In genomic region chr4:182827166-182827565, GRCh38 we compare ENCODE assay signal across 29 cellular contexts.
"Had no signal": no experiment of that assay in that cellular context is flagged by ENCODE, and none has a peak within 500 bp of the region (broad histone marks: within the 10 kb centered on the region; RNA-seq: fewer than 3 reads in every experiment).

No MANE protein-coding gene starts in this region.

- H3K27ac Mint-ChIP-seq: activated CD4-positive, alpha-beta T cell treated with anti-CD3 and anti-CD28 coated beads, Interleukin-2, amount 10 ng/mL, durations not matched to agents 24 days and 14 days; activated CD8-positive, alpha-beta T cell treated with anti-CD3 and anti-CD28 coated beads, Interleukin-2, amount 10 ng/mL, durations not matched to agents 7 days and 5 days; activated naive CD4-positive, alpha-beta T cell treated with anti-CD3 and anti-CD28 coated beads, Interleukin-2, amount 50 U/mL, for 24 hours; activated naive CD8-positive, alpha-beta T cell treated with anti-CD3 and anti-CD28 coated beads, Interleukin-2, amount 10 ng/mL, durations not matched to agents 7 days and 5 days; activated T-cell treated with anti-CD3 and anti-CD28 coated beads, Interleukin-2, amount 50 U/mL, for 24 hours; activated T-helper 2 cell treated with anti-CD3 and anti-CD28 coated beads, Interferon-gamma antibody, Interleukin-2, Interleukin-4, amounts not matched to agents 10 μg/mL and 5 μg/mL and 100 μg/mL, durations not matched to agents 14 hours and 24 hours and 36 hours; T-helper 1 cell treated with Interleukin-12 subunit alpha and Interleukin-12 subunit beta and Interleukin-4 antibody, amounts not matched to agents 30 μg/mL and 1 μg/mL, for 36 hours had no signal

- H3K4me3 Mint-ChIP-seq: activated CD4-positive, alpha-beta T cell treated with anti-CD3 and anti-CD28 coated beads, Interleukin-2, amount 10 ng/mL, durations not matched to agents 24 days and 14 days; activated CD8-positive, alpha-beta T cell treated with anti-CD3 and anti-CD28 coated beads, Interleukin-2, amount 10 ng/mL, durations not matched to agents 7 days and 5 days; activated naive CD4-positive, alpha-beta T cell treated with anti-CD3 and anti-CD28 coated beads, Interleukin-2, amount 50 U/mL, for 24 hours; activated naive CD8-positive, alpha-beta T cell treated with anti-CD3 and anti-CD28 coated beads, Interleukin-2, amount 10 ng/mL, durations not matched to agents 7 days and 5 days; activated T-cell treated with anti-CD3 and anti-CD28 coated beads, Interleukin-2, amount 50 U/mL, for 24 hours; central memory CD8-positive, alpha-beta T cell; T-helper 1 cell treated with Interleukin-12 subunit alpha and Interleukin-12 subunit beta and Interleukin-4 antibody, amounts not matched to agents 30 μg/mL and 1 μg/mL, for 36 hours; T-helper 2 cell treated with Interferon-gamma antibody and Interleukin-4, amounts not matched to agents 5 μg/mL and 100 μg/mL, for 36 hours had no signal

- H3K36me3 ChIP-seq: ascending aorta, cardiac muscle cell, Peyer's patch, SJCRH30 had no signal

- H3K4me3 ChIP-seq: ascending aorta, cardiac muscle cell, K562, Peyer's patch, SJCRH30, SK-N-MC had no signal

- H3K4me1 ChIP-seq: ascending aorta, Peyer's patch, SJCRH30 had no signal

- ATAC-seq: K562, PC-3 had no signal

- H3K4me1 Mint-ChIP-seq: activated naive CD4-positive, alpha-beta T cell treated with anti-CD3 and anti-CD28 coated beads, Interleukin-2, amount 50 U/mL, for 24 hours had no signal

- H3K27ac ChIP-seq: ascending aorta, cardiac muscle cell, Peyer's patch, SJCRH30, SK-N-MC had no signal

- H3K27me3 ChIP-seq: ascending aorta, Peyer's patch, SJCRH30 had no signal

- H3K9me3 ChIP-seq: ascending aorta, Peyer's patch, SJCRH30 had no signal

- H3K9me3 Mint-ChIP-seq: activated CD4-positive, alpha-beta T cell treated with anti-CD3 and anti-CD28 coated beads, Interleukin-2, amount 10 ng/mL, durations not matched to agents 24 days and 14 days; activated naive CD4-positive, alpha-beta T cell treated with anti-CD3 and anti-CD28 coated beads, Interleukin-2, amount 50 U/mL, for 24 hours; activated naive CD8-positive, alpha-beta T cell treated with anti-CD3 and anti-CD28 coated beads, Interleukin-2, amount 10 ng/mL, durations not matched to agents 7 days and 5 days; activated T-cell treated with anti-CD3 and anti-CD28 coated beads, Interleukin-2, amount 50 U/mL, for 24 hours; activated T-helper 2 cell treated with anti-CD3 and anti-CD28 coated beads, Interferon-gamma antibody, Interleukin-2, Interleukin-4, amounts not matched to agents 10 μg/mL and 5 μg/mL and 100 μg/mL, durations not matched to agents 14 hours and 24 hours and 36 hours; T-helper 1 cell treated with Interleukin-12 subunit alpha and Interleukin-12 subunit beta and Interleukin-4 antibody, amounts not matched to agents 30 μg/mL and 1 μg/mL, for 36 hours; T-helper 2 cell treated with Interferon-gamma antibody and Interleukin-4, amounts not matched to agents 5 μg/mL and 100 μg/mL, for 36 hours had no signal

- DNase-seq: activated gamma-delta T cell; activated naive CD4-positive, alpha-beta T cell treated with Interleukin-2 at 50 U/mL for 16 hours; activated T-cell treated with anti-CD3 and anti-CD28 coated beads, Interleukin-2, amount 50 U/mL, for 24 hours; amygdala; NCI-H1105; NCI-H1417 treated with DMSO at 0.1 percent for 48 hours; NCI-H1930; NCI-H2171; NCI-H510A; NCI-H526; NCI-H748 treated with DMSO at 0.1 percent for 48 hours; NK-92 treated with Interleukin-12 subunit alpha and Interleukin-12 subunit beta, amount 100 ng/mL, for 24 hours; PC-3; Peyer's patch; Right ventricle myocardium superior; RPMI8226; SJCRH30 had no signal

- H3K36me3 Mint-ChIP-seq: activated naive CD4-positive, alpha-beta T cell treated with anti-CD3 and anti-CD28 coated beads, Interleukin-2, amount 50 U/mL, for 24 hours; activated naive CD8-positive, alpha-beta T cell treated with anti-CD3 and anti-CD28 coated beads, Interleukin-2, amount 10 ng/mL, durations not matched to agents 7 days and 5 days had no signal
